ENCODE assay signal across 1 cellular context in the genomic region with DNA sequence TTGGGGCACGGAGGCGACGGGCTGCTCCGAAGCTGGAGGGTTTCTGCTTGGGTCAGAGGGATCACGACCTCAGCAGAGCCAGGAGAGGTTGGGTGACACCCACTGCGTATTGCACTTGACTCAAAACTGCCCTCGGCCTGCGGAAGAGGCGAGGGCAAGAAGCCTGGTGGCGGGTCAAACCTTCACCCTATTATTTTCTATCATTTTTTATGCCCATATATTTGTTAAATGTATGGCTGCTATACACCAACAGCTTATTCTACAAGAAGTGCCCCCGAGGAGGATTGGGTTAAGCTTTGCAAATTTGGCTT.
TF ChIP-seq lines count a peak whose summit lies in the region.

No MANE protein-coding gene starts in this region.

TF ChIP-seq in IMR-90, 13 proteins besides CTCF, POLR2A, EP300 and RAD21 (continued from another document):
- TF ChIP-seq RFX5 (IDR thresholded peaks at IDR 0.05; ENCODE audit: low read depth, low read length) (no peak), BHLHE40 (IDR thresholded peaks at IDR 0.05; ENCODE audit: low read depth, low read length) (no peak), RCOR1 (IDR thresholded peaks at IDR 0.05; ENCODE audit: insufficient replicate concordance, low read length) (no peak), MAFK (IDR thresholded peaks at IDR 0.05; ENCODE audit: low read depth, low read length) (no peak), CHD1 (IDR thresholded peaks at IDR 0.05; ENCODE audit: low read depth, low read length) (no peak), CEBPB (IDR thresholded peaks at IDR 0.05; ENCODE audit: low read depth, low read length) (no peak), MAZ (IDR thresholded peaks at IDR 0.05; ENCODE audit: borderline replicate concordance, low read depth, low read length) (no peak), FOS (IDR thresholded peaks at IDR 0.05; ENCODE audit: low read depth, low read length) (no peak)
- TF ChIP-seq, protein P1, sequence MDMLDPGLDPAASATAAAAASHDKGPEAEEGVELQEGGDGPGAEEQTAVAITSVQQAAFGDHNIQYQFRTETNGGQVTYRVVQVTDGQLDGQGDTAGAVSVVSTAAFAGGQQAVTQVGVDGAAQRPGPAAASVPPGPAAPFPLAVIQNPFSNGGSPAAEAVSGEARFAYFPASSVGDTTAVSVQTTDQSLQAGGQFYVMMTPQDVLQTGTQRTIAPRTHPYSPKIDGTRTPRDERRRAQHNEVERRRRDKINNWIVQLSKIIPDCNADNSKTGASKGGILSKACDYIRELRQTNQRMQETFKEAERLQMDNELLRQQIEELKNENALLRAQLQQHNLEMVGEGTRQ (IDR thresholded peaks at IDR 0.05; ENCODE audit: low read depth, low read length) = no peak
- TF ChIP-seq, protein P2, sequence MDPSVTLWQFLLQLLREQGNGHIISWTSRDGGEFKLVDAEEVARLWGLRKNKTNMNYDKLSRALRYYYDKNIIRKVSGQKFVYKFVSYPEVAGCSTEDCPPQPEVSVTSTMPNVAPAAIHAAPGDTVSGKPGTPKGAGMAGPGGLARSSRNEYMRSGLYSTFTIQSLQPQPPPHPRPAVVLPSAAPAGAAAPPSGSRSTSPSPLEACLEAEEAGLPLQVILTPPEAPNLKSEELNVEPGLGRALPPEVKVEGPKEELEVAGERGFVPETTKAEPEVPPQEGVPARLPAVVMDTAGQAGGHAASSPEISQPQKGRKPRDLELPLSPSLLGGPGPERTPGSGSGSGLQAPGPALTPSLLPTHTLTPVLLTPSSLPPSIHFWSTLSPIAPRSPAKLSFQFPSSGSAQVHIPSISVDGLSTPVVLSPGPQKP (IDR thresholded peaks at IDR 0.05; ENCODE audit: borderline replicate concordance, low read depth, low read length) = no peak
